ENCODE assay signal across 2 cellular contexts in the genomic region with DNA sequence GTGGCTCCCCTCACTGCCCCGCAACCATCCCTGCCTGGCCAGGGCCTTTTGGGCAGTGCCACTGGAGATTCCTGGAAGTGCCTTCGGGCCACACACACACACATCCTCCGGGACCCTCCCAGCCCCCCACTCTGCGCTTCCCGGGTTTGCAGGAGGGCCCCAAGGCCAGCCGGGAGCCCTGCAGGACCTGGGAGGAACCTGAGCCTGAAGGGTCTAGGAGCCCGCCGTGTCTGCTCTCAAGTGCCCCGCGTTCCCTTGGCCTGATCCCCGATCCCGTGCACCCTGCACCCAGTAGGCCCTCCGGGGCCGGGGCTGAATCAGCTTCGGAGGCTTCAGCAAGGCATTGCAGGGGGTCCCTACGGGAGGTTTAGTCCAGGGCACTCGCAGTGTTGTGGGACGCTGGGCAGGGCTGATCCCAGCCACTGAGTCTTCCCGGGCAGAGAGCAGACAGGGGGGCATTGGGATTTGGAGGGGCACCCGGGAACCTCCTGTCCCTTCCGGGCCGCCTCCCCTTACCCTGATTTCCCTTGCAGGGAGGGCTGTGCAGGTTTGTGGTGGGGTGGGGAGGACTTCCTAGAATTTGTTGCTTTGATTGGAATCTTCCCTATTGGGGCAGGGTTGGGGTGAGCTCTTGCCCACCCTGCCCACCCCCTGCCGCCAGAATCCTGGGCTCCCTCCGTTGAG.
TF ChIP-seq lines count a peak whose summit lies in the region.

No MANE protein-coding gene starts in this region.

TF ChIP-seq in HepG2, 621 proteins besides CTCF, POLR2A, EP300 and RAD21:
- TF ChIP-seq ZNF768 (CRISPR knock-in tag; IDR thresholded peaks at IDR 0.05) (peak; percentile 26; the same call in 1 of the 2 replicates), ZNF235 (CRISPR knock-in tag; IDR thresholded peaks at IDR 0.05; ENCODE audit: borderline replicate concordance) (no peak)

TF ChIP-seq in H1, 55 proteins besides CTCF, POLR2A, EP300 and RAD21:
- TF ChIP-seq KDM5A (IDR thresholded peaks at IDR 0.05; ENCODE audit: low read length) (no peak), JUND (IDR thresholded peaks at IDR 0.05; ENCODE audit: low read length) (no peak), RFX5 (IDR thresholded peaks at IDR 0.05; ENCODE audit: borderline replicate concordance, low read depth, low read length) (no peak), SP2 (IDR thresholded peaks at IDR 0.05; ENCODE audit: low read length) (no peak), CTBP2 (IDR thresholded peaks at IDR 0.05; ENCODE audit: borderline replicate concordance, insufficient read depth, insufficient read length, low read length) (no peak)
TF ChIP-seq in H1: peak in this region for 0.
